17 cellular contexts compared by ENCODE assay signal in the genomic region with DNA sequence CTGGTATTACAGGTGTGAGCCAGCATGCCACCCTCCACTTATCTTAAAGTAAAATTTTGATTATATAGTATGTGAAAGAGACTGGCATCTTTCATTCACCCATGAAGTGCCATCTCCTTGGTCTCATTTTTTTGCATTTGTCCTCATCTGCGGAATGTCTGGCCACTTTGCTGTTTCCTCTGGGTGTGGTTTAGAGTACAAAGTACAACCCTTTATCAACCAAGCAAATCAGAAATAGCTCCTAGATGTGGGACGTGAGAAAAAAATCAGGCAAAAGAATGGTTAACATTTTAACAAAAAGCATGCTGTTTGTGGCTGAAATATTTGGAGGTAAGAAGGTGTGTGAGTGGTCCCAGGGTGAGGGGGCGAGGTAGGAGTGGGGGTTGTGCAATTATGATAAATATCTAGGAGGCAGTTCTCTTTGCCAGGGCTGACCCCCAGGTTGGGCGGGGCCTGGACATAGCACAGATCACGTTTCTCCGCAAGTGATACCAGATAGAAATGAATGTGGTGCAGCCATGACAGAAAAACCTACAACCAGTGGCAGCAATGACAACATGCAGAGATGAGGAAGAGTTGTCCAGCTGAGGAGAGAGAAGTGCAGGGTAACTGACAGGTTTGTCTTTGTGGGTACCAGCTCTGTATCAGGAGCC.
A peak's percentile ranks its signal among the peaks of the same experiment; 100 is the strongest.
DNase-seq lines count a peak whose midpoint lies in the region; ATAC-seq, FAIRE-seq and TF ChIP-seq lines count a peak whose summit lies in the region.
"Had no signal": no experiment of that assay in that cellular context is flagged by ENCODE, and none has a peak within 500 bp of the region (broad histone marks: within the 10 kb centered on the region; RNA-seq: fewer than 3 reads in every experiment).

No MANE protein-coding gene starts in this region.

- H3K27ac Mint-ChIP-seq in HFFc6 (peak overlapping the region; percentile 84), astrocyte (ENCODE audit: unreplicated experiment) (no peak overlapping the region), nephron progenitor cell (no peak overlapping the region)

- H3K27ac ChIP-seq in BLaER1 = no peak overlapping the region
- H3K27ac ChIP-seq in astrocyte (ENCODE audit: low read depth, low read length) = no peak overlapping the region
- H3K27ac ChIP-seq: foreskin keratinocyte, ovary, SJSA1 had no signal

- no peaks in the 10 kb centered on the region for H4K20me1 ChIP-seq in BLaER1
- no peaks in the 10 kb centered on the region for H4K20me1 ChIP-seq in astrocyte (ENCODE audit: insufficient read depth, low read length)

- no peaks in the 10 kb centered on the region for H3K36me3 ChIP-seq in BLaER1
- no peaks in the 10 kb centered on the region for H3K36me3 ChIP-seq in astrocyte (ENCODE audit: insufficient read depth, low read length)
- H3K36me3 ChIP-seq: ovary, SJSA1, suprapubic skin had no signal

- peak overlapping the region; percentile 33 for H3K4me3 Mint-ChIP-seq in HFFc6
- H3K4me3 Mint-ChIP-seq in astrocyte (ENCODE audit: unreplicated experiment) = peak overlapping the region; percentile 3
- H3K4me3 Mint-ChIP-seq in nephron progenitor cell = peak overlapping the region; percentile 93

- no peaks in the 10 kb centered on the region for H3K79me2 ChIP-seq in astrocyte (ENCODE audit: insufficient read depth, low read length)

- H3K27me3 ChIP-seq in BLaER1 (no peaks in the 10 kb centered on the region), astrocyte (ENCODE audit: insufficient read depth, low read length) (no peaks in the 10 kb centered on the region)
- H3K27me3 ChIP-seq: foreskin keratinocyte, ovary, SJSA1, suprapubic skin had no signal

- TF ChIP-seq CTCF in HFFc6 (IDR thresholded peaks at IDR 0.05) = no peak
- no peak for TF ChIP-seq CTCF in astrocyte (IDR thresholded peaks at IDR 0.05; ENCODE audit: insufficient read depth, low read depth, low read length)
- TF ChIP-seq CTCF in nephron progenitor cell (IDR thresholded peaks at IDR 0.05) = no peak

- H3K4me3 ChIP-seq in BLaER1 (no peak overlapping the region), astrocyte (ENCODE audit: insufficient read depth, low read depth, low read length) (no peak overlapping the region)
- H3K4me3 ChIP-seq: ovary, SJSA1 had no signal

- H3K4me1 Mint-ChIP-seq in HFFc6 (ENCODE audit: low read depth) (peaks cover 56% of the 10 kb centered on the region), astrocyte (ENCODE audit: low read depth, unreplicated experiment) (peaks cover 21% of the 10 kb centered on the region), nephron progenitor cell (peaks cover 40% of the 10 kb centered on the region)

- H3K4me1 ChIP-seq in BLaER1 = peaks cover 29% of the 10 kb centered on the region
- peaks cover 30% of the 10 kb centered on the region for H3K4me1 ChIP-seq in astrocyte (ENCODE audit: insufficient read depth, low read length)

- ATAC-seq in GM19452 (IDR thresholded peaks at IDR 0.05; ENCODE audit: unreplicated experiment) = no peak
- ATAC-seq: foreskin keratinocyte had no signal

- peaks cover 6% of the 10 kb centered on the region; the same call in 1 of the 2 replicates for H3K9me3 ChIP-seq in BLaER1
- H3K9me3 ChIP-seq in astrocyte (ENCODE audit: insufficient read depth, low read depth, low read length) = no peaks in the 10 kb centered on the region
- H3K9me3 ChIP-seq: SJSA1, suprapubic skin had no signal

- DNase-seq in HFFc6 (no peak), astrocyte (ENCODE audit: low read depth) (no peak), nephron progenitor cell (no peak), HCEC 1CT (no peak), NCI-H2107 treated with DMSO at 0.1 percent for 48 hours (lab: John Stamatoyannopoulos, UW; ENCODE audit: unreplicated experiment) (no peak)
- no peak for DNase-seq in stimulated activated CD8-positive, alpha-beta memory T cell treated with anti-CD3 and anti-CD28 coated beads, Interleukin-4, amount 100 ng/mL, for 48 hours
- DNase-seq: activated gamma-delta T cell; effector CD8-positive, alpha-beta T cell; foreskin keratinocyte; NCI-H2081; NK-92 treated with Interleukin-12 subunit alpha and Interleukin-12 subunit beta, amount 100 ng/mL, for 24 hours; ovary had no signal

- H2AFZ ChIP-seq in astrocyte (ENCODE audit: low read depth, low read length) = no peak overlapping the region

- H3K9ac ChIP-seq in BLaER1 (no peak overlapping the region), astrocyte (ENCODE audit: low read length) (no peak overlapping the region)

- H3K36me3 Mint-ChIP-seq in HFFc6 (ENCODE audit: low read depth) (peaks cover 3% of the 10 kb centered on the region; the same call in 1 of the 2 replicates), astrocyte (ENCODE audit: low read depth, unreplicated experiment) (no peaks in the 10 kb centered on the region), nephron progenitor cell (ENCODE audit: low read depth) (no peaks in the 10 kb centered on the region)

- H3K4me2 ChIP-seq in BLaER1 = peak overlapping the region; percentile 95; the same call in 1 of the 2 replicates
- no peak overlapping the region for H3K4me2 ChIP-seq in astrocyte (ENCODE audit: low read length)

- no peak for FAIRE-seq in astrocyte (lab: Jason Lieb, UNC)
- FAIRE-seq: TTC549 had no signal

- H3K9me3 Mint-ChIP-seq in HFFc6 (no peaks in the 10 kb centered on the region), astrocyte (ENCODE audit: unreplicated experiment) (peaks cover 4% of the 10 kb centered on the region), nephron progenitor cell (peaks cover 4% of the 10 kb centered on the region)

- no peaks in the 10 kb centered on the region for H3K27me3 Mint-ChIP-seq in HFFc6 (ENCODE audit: insufficient read depth)
- H3K27me3 Mint-ChIP-seq in astrocyte (ENCODE audit: low read depth, unreplicated experiment) = no peaks in the 10 kb centered on the region
- peaks cover 21% of the 10 kb centered on the region for H3K27me3 Mint-ChIP-seq in nephron progenitor cell (ENCODE audit: low read depth, poor library complexity)

Comparison
In these comparisons a context has a peak if more than half of its experiments do, and no peak if none do; other contexts are left out.
1. H3K4me3 Mint-ChIP-seq: peak in every context shown above with its lines; median percentile 93 in nephron progenitor cell; 33 in HFFc6; 3 in astrocyte.